In genomic region chr12:109880049-109880931, GRCh38 we compare ENCODE assay signal across 7 cellular contexts. TPM values are rescaled to one million over a fixed set of nuclear protein-coding genes. Genes with fewer than 3 reads are reported as not detected.
DNase-seq lines count a peak whose midpoint lies in the region; ATAC-seq and TF ChIP-seq lines count a peak whose summit lies in the region.

GLTP (minus strand) TSS chr12:109880541; CDS start chr12:109880374, 167 bp downstream.

- peak; percentile 70 for ATAC-seq in GM18508 (IDR thresholded peaks at IDR 0.05; ENCODE audit: insufficient read depth, unreplicated experiment)
- peak; percentile 92 for ATAC-seq in HG02970 (IDR thresholded peaks at IDR 0.05; ENCODE audit: low FRiP score, unreplicated experiment)

- H3K4me2 ChIP-seq in skeletal muscle satellite cell (ENCODE audit: low read length): peak within 1 kb of the TSS; percentile 82

- H3K9me3 Mint-ChIP-seq in brain: peaks cover 0 to 2% (median 0%) of the 10 kb centered on the region in 5 experiments

- no peaks in the 10 kb centered on the region for H3K9me3 ChIP-seq in iPS-15b (ENCODE audit: control insufficient read depth, insufficient read depth, low read length)
- no peaks in the 10 kb centered on the region for H3K9me3 ChIP-seq in skeletal muscle satellite cell (replicated peaks; ENCODE audit: low read length)

- H3K4me3 ChIP-seq in iPS-15b (ENCODE audit: low read depth, low read length) (peak within 1 kb of the TSS; percentile 94), skeletal muscle satellite cell (ENCODE audit: low read length) (peak within 1 kb of the TSS; percentile 72)

- peak within 1 kb of the TSS; percentile 83 to 97 (median 89) for H3K27ac Mint-ChIP-seq in brain

- H3K4me1 Mint-ChIP-seq in brain: peaks cover 47% of the 10 kb centered on the region

- peak; percentile 46 to 57 for TF ChIP-seq CTCF in brain (conservative IDR thresholded peaks at IDR 0.05)

- H3K4me1 ChIP-seq in iPS-15b (ENCODE audit: control insufficient read depth, insufficient read depth, low read length) (peaks cover 13% of the 10 kb centered on the region), skeletal muscle satellite cell (ENCODE audit: control insufficient read depth, insufficient read depth, low read length) (peaks cover 26% of the 10 kb centered on the region)

- H3K36me3 ChIP-seq in iPS-15b (ENCODE audit: control insufficient read depth, insufficient read depth, low read length) (no peaks in the 10 kb centered on the region), skeletal muscle satellite cell (ENCODE audit: insufficient read depth, low read length) (no peaks in the 10 kb centered on the region)

- peak; percentile 91 for DNase-seq in NCI-H2081 (lab: John Stamatoyannopoulos, UW)
- DNase-seq in UCSD-AML1 (lab: John Stamatoyannopoulos, UW; ENCODE audit: unreplicated experiment): peak; percentile 94

- H3K36me3 Mint-ChIP-seq in brain: no peaks in the 10 kb centered on the region

- H3K27me3 Mint-ChIP-seq in brain: peaks cover 41% of the 10 kb centered on the region

- H3K9ac ChIP-seq in iPS-15b (ENCODE audit: low read depth, low read length) (peak within 1 kb of the TSS; percentile 54), skeletal muscle satellite cell (ENCODE audit: low read depth, low read length) (peak within 1 kb of the TSS; percentile 91)

- peaks cover 6% of the 10 kb centered on the region for H3K27me3 ChIP-seq in iPS-15b (ENCODE audit: control insufficient read depth, insufficient read depth, low read length)
- H3K27me3 ChIP-seq in skeletal muscle satellite cell (ENCODE audit: control insufficient read depth, insufficient read depth, low read length): no peaks in the 10 kb centered on the region

- peak within 1 kb of the TSS; percentile 88 to 100 (median 98) for H3K4me3 Mint-ChIP-seq in brain

RNA-seq across cellular contexts. Expression of gene GLTP, which starts in this region (rescaled TPM):
- 58.8 TPM for polyA plus RNA-seq in brain (ENCODE audit: insufficient read depth, low read depth, low replicate concordance)
- 60.6 and 64.0 TPM in 2 replicates for total RNA-seq in skeletal muscle satellite cell (2012; rRNA removed)

Comparison
In these comparisons a context has a peak if more than half of its experiments do, and no peak if none do; other contexts are left out.
1. Peak in every context shown above with its lines: DNase-seq, ATAC-seq and H3K4me3 ChIP-seq.